ENCODE assay signal across 29 cellular contexts in genomic region chr4:66052426-66052825, GRCh38.
"Had no signal": no experiment of that assay in that cellular context is flagged by ENCODE, and none has a peak within 500 bp of the region (broad histone marks: within the 10 kb centered on the region; RNA-seq: fewer than 3 reads in every experiment).

No MANE protein-coding gene starts in this region.

- H3K4me3 ChIP-seq: adrenal gland, breast epithelium, esophagus muscularis mucosa, gastroesophageal sphincter, right lobe of liver, testis, transverse colon had no signal

- H3K27me3 ChIP-seq: adrenal gland, breast epithelium, esophagus muscularis mucosa, gastroesophageal sphincter, neutrophil, right lobe of liver, testis, transverse colon had no signal

- ATAC-seq: gastroesophageal sphincter, left colon, right lobe of liver had no signal

- DNase-seq: activated CD4-positive, alpha-beta T cell treated with anti-CD3 and anti-CD28 coated beads for 4 hours; activated CD4-positive, alpha-beta T cell treated with anti-CD3 and anti-CD28 coated beads, Interleukin-2, amount 50 U/mL, for 4 hours; activated CD8-positive, alpha-beta memory T cell treated with anti-CD3 and anti-CD28 coated beads, Interleukin-2, amount 50 U/mL, for 4 hours; activated effector memory CD4-positive, alpha-beta T cell treated with anti-CD3 and anti-CD28 coated beads, Interleukin-2, amount 50 U/mL, for 16 hours; activated naive CD4-positive, alpha-beta T cell treated with anti-CD3 and anti-CD28 coated beads for 36 hours; activated naive CD8-positive, alpha-beta T cell treated with anti-CD3 and anti-CD28 coated beads for 36 hours; activated T-cell treated with anti-CD3 and anti-CD28 coated beads, Interleukin-2, amount 50 U/mL, for 1 hour; adrenal gland; aorta; central memory CD4-positive, alpha-beta T cell; endodermal cell; head of caudate nucleus; hippocampal formation; kidney; left colon; mammary epithelial cell; naive B cell; nephron progenitor cell; right lobe of liver; stimulated activated CD4-positive, alpha-beta T cell treated with anti-CD3 and anti-CD28 coated beads, Interleukin-2, amount 100 ng/mL, for 48 hours; stimulated activated naive CD4-positive, alpha-beta T cell treated with Interleukin-2 at 50 U/mL for 16 hours; T-helper 9 cell; testis; transverse colon had no signal

- H3K27ac ChIP-seq: adrenal gland, breast epithelium, esophagus muscularis mucosa, gastroesophageal sphincter, neutrophil, right lobe of liver, testis, transverse colon, VCaP had no signal

- H3K36me3 ChIP-seq: adrenal gland, breast epithelium, esophagus muscularis mucosa, gastroesophageal sphincter, neutrophil, right lobe of liver, transverse colon had no signal
